Comparison of ENCODE assay signal across 8 cellular contexts in the genomic region with DNA sequence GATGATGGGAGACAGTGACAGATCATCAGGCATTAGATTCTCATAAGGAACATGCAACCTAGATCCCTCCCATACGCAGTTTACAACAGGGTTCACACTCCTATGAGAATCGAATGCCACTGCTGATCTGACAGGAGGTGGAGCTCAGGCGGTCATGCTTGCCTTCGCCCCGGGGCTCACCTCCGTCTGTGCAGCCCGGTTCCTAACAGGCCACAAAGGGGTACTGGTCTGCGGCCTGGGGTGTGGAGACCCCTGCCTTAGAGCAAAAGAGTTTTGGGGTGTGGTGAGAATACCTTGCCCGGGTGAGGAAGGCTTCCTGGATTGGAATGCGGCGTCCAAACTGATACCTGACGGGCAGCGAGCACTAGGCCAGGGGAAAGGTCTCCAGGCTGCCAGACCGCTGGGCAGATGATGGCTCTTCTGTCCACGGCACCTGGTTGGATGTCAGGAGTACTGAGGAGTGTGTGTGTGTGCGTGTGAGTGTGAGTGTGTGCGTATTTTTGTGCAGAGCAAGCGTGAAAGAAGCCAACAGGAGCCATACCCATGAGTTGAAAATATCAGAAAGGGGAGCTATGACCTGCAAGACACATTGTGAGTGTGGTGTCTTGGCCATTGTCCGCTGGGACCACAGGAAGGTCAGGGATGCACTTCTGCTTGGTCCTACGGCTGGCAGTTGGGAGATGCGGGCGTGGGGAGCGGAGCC. TPM values are rescaled to one million over a fixed set of nuclear protein-coding genes. Genes with fewer than 3 reads are reported as not detected.
DNase-seq lines count a peak whose midpoint lies in the region; ATAC-seq, FAIRE-seq and TF ChIP-seq lines count a peak whose summit lies in the region.

No MANE protein-coding gene starts in this region.

- CTCF ChIA-PET in CD4-positive, alpha-beta T cell (lab: Charles Lee) = interaction anchor here (0.5 to 2.4 kb wide), 38 partner anchors 10 to 1865 kb away, joined by 3 to 33 read pairs (median 4); a partner anchor contains a TSS
- CTCF ChIA-PET in GM12878 (lab: Yijun Ruan, JAX) = interaction anchor here (0.6 to 7.2 kb wide), 57 partner anchors 10 to 1724 kb away, joined by 3 to 102 read pairs (median 4); a partner anchor contains a TSS
- CTCF ChIA-PET in naive thymus-derived CD4-positive, alpha-beta T cell (lab: Charles Lee) = interaction anchor here (0.6 to 3.4 kb wide), 16 partner anchors 9 to 1477 kb away, joined by 3 to 30 read pairs (median 4); no protein-coding TSS in a partner anchor

- no peak for TF ChIP-seq RAD21 in GM12878 (IDR thresholded peaks at IDR 0.05; ENCODE audit: insufficient read depth, low read depth, low read length)

- no peaks in the 10 kb centered on the region for H4K20me1 ChIP-seq in GM12878 (ENCODE audit: control insufficient read depth, insufficient read depth)

- H3K9me3 ChIP-seq in CD4-positive, alpha-beta T cell (ENCODE audit: control insufficient read depth, low read length) = no peaks in the 10 kb centered on the region
- H3K9me3 ChIP-seq in GM12878 (replicated peaks; ENCODE audit: control insufficient read depth, insufficient read depth, low read length) = no peaks in the 10 kb centered on the region
- no peaks in the 10 kb centered on the region for H3K9me3 ChIP-seq in naive thymus-derived CD4-positive, alpha-beta T cell (ENCODE audit: control insufficient read depth in 2 of 3, low read length in 3 of 3)

- no peak for TF ChIP-seq POLR2A in GM12878 (IDR thresholded peaks at IDR 0.05; ENCODE audit: low read depth, low read length)

- peak overlapping the region; percentile 89 for H2AFZ ChIP-seq in GM12878 (ENCODE audit: control insufficient read depth, low read depth, low read length)

- no peak overlapping the region for H3K9ac ChIP-seq in GM12878 (ENCODE audit: control insufficient read depth, insufficient read depth, low read length)

- FAIRE-seq in GM12878 (lab: Jason Lieb, UNC) = no peak

- no peaks in the 10 kb centered on the region for H3K27me3 ChIP-seq in CD4-positive, alpha-beta T cell (ENCODE audit: control insufficient read depth, insufficient read depth, low read length)
- no peaks in the 10 kb centered on the region for H3K27me3 ChIP-seq in GM12878 (replicated peaks in 1 of 2; ENCODE audit: control insufficient read depth in 2 of 2, insufficient read depth in 2 of 2, low read length in 1 of 2)
- no peaks in the 10 kb centered on the region for H3K27me3 ChIP-seq in naive thymus-derived CD4-positive, alpha-beta T cell (ENCODE audit: control insufficient read depth in 2 of 2, insufficient read depth in 2 of 2, low read length in 2 of 2)

- no peaks in the 10 kb centered on the region for H3K27me3 Mint-ChIP-seq in CD4-positive, alpha-beta T cell
- H3K27me3 Mint-ChIP-seq in naive thymus-derived CD4-positive, alpha-beta T cell = peaks cover 0 to 4% (median 0%) of the 10 kb centered on the region in 5 donors

- H3K36me3 Mint-ChIP-seq in CD4-positive, alpha-beta T cell (ENCODE audit: low read depth) = no peaks in the 10 kb centered on the region
- H3K36me3 Mint-ChIP-seq in naive thymus-derived CD4-positive, alpha-beta T cell = no peaks in the 10 kb centered on the region

- H3K4me1 ChIP-seq in GM12878 (ENCODE audit: control insufficient read depth, insufficient read depth, low read length) = 0 out of 2 replicates have a peak, but pooled peaks cover 3% of the 10 kb centered on the region
- H3K4me1 ChIP-seq in naive thymus-derived CD4-positive, alpha-beta T cell (ENCODE audit: control insufficient read depth in 2 of 2, insufficient read depth in 2 of 2, low read length in 2 of 2) = peaks cover 0 to 3% of the 10 kb centered on the region in 2 donors

- H3K4me1 Mint-ChIP-seq in CD4-positive, alpha-beta T cell (ENCODE audit: low read depth) = no peaks in the 10 kb centered on the region
- peaks cover 4 to 15% (median 8%) of the 10 kb centered on the region in 7 donors for H3K4me1 Mint-ChIP-seq in naive thymus-derived CD4-positive, alpha-beta T cell

- intact Hi-C loops in CD4-positive, alpha-beta T cell (cut with DNase I, micrococcal nuclease) = loop anchor here in 1 of 2 experiments (10.0 kb wide), 1 partner anchor 1651 kb away; no protein-coding TSS in a partner anchor
- intact Hi-C loops in GM12878 (cut with micrococcal nuclease; ENCODE audit: unreplicated experiment) = no loop called here
- intact Hi-C loops in naive thymus-derived CD4-positive, alpha-beta T cell (cut with micrococcal nuclease) = loop anchor here (2.0 kb wide), 5 partner anchors 55 to 1647 kb away; a partner anchor contains a TSS
- intact Hi-C loops in posterior cingulate gyrus (cut with DNase I) = no loop called here

- H3K27ac Mint-ChIP-seq in CD4-positive, alpha-beta T cell = no peak overlapping the region
- H3K27ac Mint-ChIP-seq in naive thymus-derived CD4-positive, alpha-beta T cell = peak overlapping the region in 6 of 9 donors; percentile 28 to 87 (median 70)

- POLR2A ChIA-PET in CD4-positive, alpha-beta T cell (lab: Charles Lee) = interaction anchor here (0.6 to 1.6 kb wide), 6 partner anchors 11 to 415 kb away, joined by 3 to 10 read pairs (median 3); a partner anchor contains a TSS
- POLR2A ChIA-PET in GM12878 (lab: Charles Lee) = interaction anchor here (0.6 to 1.0 kb wide), 2 partner anchors 9 to 379 kb away, joined by 3 to 5 read pairs; no protein-coding TSS in a partner anchor
- POLR2A ChIA-PET in naive thymus-derived CD4-positive, alpha-beta T cell (lab: Charles Lee) = interaction anchor here (0.6 to 1.5 kb wide), 4 partner anchors 8 to 415 kb away, joined by 3 to 5 read pairs (median 4); a partner anchor contains a TSS

- in situ Hi-C loops in GM12878 (cut with MboI) = loop anchor here (25.0 kb wide), 1 partner anchor 1202 kb away; no protein-coding TSS in a partner anchor

- BruUV-seq in GM12878 (replicated peaks; lab: Mats Ljungman, UMichigan) = no TSS peak

- no peak overlapping the region for H3K27ac ChIP-seq in CD4-positive, alpha-beta T cell (ENCODE audit: low read depth, low read length)
- H3K27ac ChIP-seq in GM12878 (ENCODE audit: control insufficient read depth, insufficient read depth) = no peak overlapping the region
- no peak overlapping the region for H3K27ac ChIP-seq in naive thymus-derived CD4-positive, alpha-beta T cell (ENCODE audit: low read depth, low read length)

- peak overlapping the region; percentile 95 for H3K4me3 Mint-ChIP-seq in CD4-positive, alpha-beta T cell
- peak overlapping the region; percentile 71 to 97 (median 91) for H3K4me3 Mint-ChIP-seq in naive thymus-derived CD4-positive, alpha-beta T cell

- H3K79me2 ChIP-seq in GM12878 (ENCODE audit: control insufficient read depth, insufficient read depth, low read length) = no peaks in the 10 kb centered on the region

- H3K36me3 ChIP-seq in GM12878 (ENCODE audit: control insufficient read depth in 2 of 2, insufficient read depth in 2 of 2, low read length in 1 of 2) = no peaks in the 10 kb centered on the region
- no peaks in the 10 kb centered on the region for H3K36me3 ChIP-seq in naive thymus-derived CD4-positive, alpha-beta T cell (ENCODE audit: control insufficient read depth in 2 of 3, insufficient read depth in 3 of 3, low read length in 3 of 3)

- SMC1A ChIA-PET in GM12878 (lab: Charles Lee; ENCODE audit: uncharacterized antibody, unreplicated experiment) = interaction anchor here (0.9 to 1.7 kb wide), 3 partner anchors 10 to 263 kb away, joined by 3 to 4 read pairs (median 4); no protein-coding TSS in a partner anchor

- H3K9me3 Mint-ChIP-seq in CD4-positive, alpha-beta T cell = no peaks in the 10 kb centered on the region
- H3K9me3 Mint-ChIP-seq in naive thymus-derived CD4-positive, alpha-beta T cell = peaks cover 0 to 2% (median 0%) of the 10 kb centered on the region in 11 donors

- 62% methylated on average over 23 of the region's 23 CpGs for WGBS in GM12878 (ENCODE audit: insufficient coverage, insufficient replicate concordance, low lambda C conversion rate, missing lambda C conversion rate)

- TF ChIP-seq EP300 in GM12878 (IDR thresholded peaks at IDR 0.05; ENCODE audit: borderline replicate concordance in 1 of 2, control insufficient read depth in 1 of 2, low read depth in 2 of 2, low read length in 2 of 2) = no peak

- H3K4me2 ChIP-seq in GM12878 (ENCODE audit: control insufficient read depth, insufficient read depth) = peak overlapping the region; percentile 96

- no peak for DNase-seq in CD4-positive, alpha-beta T cell
- no peak for DNase-seq in GM12878 (ENCODE audit: low read depth, low spot score)
- DNase-seq in naive thymus-derived CD4-positive, alpha-beta T cell = peak in 1 of 9 donors; percentile 11
- DNase-seq in GM19240 (ENCODE audit: insufficient read length, low spot score) = no peak
- no peak for DNase-seq in NCI-H446 (lab: John Stamatoyannopoulos, UW)
- no peak for DNase-seq in stimulated activated CD4-positive, alpha-beta T cell treated with anti-CD3 and anti-CD28 coated beads, Interleukin-4, amount 100 ng/mL, for 4 hours
- no peak for DNase-seq in posterior cingulate gyrus

- RAD21 ChIA-PET in GM12878 (lab: Charles Lee; ENCODE audit: unreplicated experiment) = interaction anchor here (0.6 to 2.2 kb wide), 4 partner anchors 8 to 368 kb away, joined by 4 to 14 read pairs (median 6); no protein-coding TSS in a partner anchor

- TF ChIP-seq CTCF in CD4-positive, alpha-beta T cell (IDR thresholded peaks at IDR 0.05) = no peak
- no peak for TF ChIP-seq CTCF in GM12878 (IDR thresholded peaks at IDR 0.05 in 2 of 3, conservative IDR thresholded peaks at IDR 0.05 in 1 of 3; ENCODE audit: control insufficient read depth in 2 of 3, extremely low read depth in 1 of 3, insufficient read depth in 1 of 3, low read depth in 3 of 3, low read length in 3 of 3)

- peak overlapping the region; percentile 69; the same call in 1 of the 2 replicates for H3K4me3 ChIP-seq in GM12878
- peak overlapping the region; percentile 24 for H3K4me3 ChIP-seq in naive thymus-derived CD4-positive, alpha-beta T cell (ENCODE audit: low read length)

- ATAC-seq in CD4-positive, alpha-beta T cell (ENCODE audit: poor library complexity) = no peak
- peak; percentile 5 for ATAC-seq in HG02623 (IDR thresholded peaks at IDR 0.05; ENCODE audit: unreplicated experiment)
- peak; percentile 11; the same call in 2 of the 3 replicates for ATAC-seq in GM12878
- no peak for ATAC-seq in naive thymus-derived CD4-positive, alpha-beta T cell

RNA-seq across cellular contexts. Expression of a gene that starts 55.4 kb away (rescaled TPM):
- total RNA-seq in CD4-positive, alpha-beta T cell = 1 to 10 TPM; 1.2 to 1.4 TPM
- total RNA-seq in GM12878 (2013; cell fraction: nucleolus; rRNA removed) = 8.0 and 10.1 TPM in 2 replicates
- total RNA-seq in GM12878 (2014; rRNA removed) (2.7 and 3.4 TPM in 2 replicates), GM12878 (2014; rRNA removed; fragmentation: Illumina TruSeq; extraction: Trizol) (2.4 and 2.9 TPM in 2 replicates), GM12878 (2021) (2.3 and 3.1 TPM in 2 replicates)
- 1.1 TPM for polyA plus RNA-seq in GM12878 (2011; ENCODE audit: low read depth)
- polyA plus RNA-seq in GM12878 (2011; rRNA removed) (3.1 and 3.3 TPM in 2 replicates), GM12878 (2014; fragmentation: Illumina TruSeq; extraction: Trizol) (2.5 and 3.8 TPM in 2 replicates), GM12878 (2014; fragmentation: Nextera tagmentation; extraction: Ambion mirVana) (under 1 TPM; 0.07 to 0.08 TPM), GM12878 (2014; rRNA removed) (1.3 and 2.0 TPM in 2 replicates), GM12878 (2016; fragmentation: Nextera tagmentation; extraction: Ambion mirVana) (1 to 10 TPM; 1.3 to 1.6 TPM)
- polyA plus RNA-seq in GM12878 (2011; cell fraction: cytosol; rRNA removed) = 2.9 and 3.0 TPM in 2 replicates
- polyA plus RNA-seq in GM12878 (2011; cell fraction: nucleus; rRNA removed) = 2.1 and 2.4 TPM in 2 replicates
- polyA plus RNA-seq in GM12878 (2012) = 1.1 and 1.5 TPM in 2 replicates
- polyA minus RNA-seq in GM12878 (2011; rRNA and poly(A)+ RNA removed) = 11.0 and 11.5 TPM in 2 replicates
- polyA minus RNA-seq in GM12878 (2011; cell fraction: cytosol; rRNA and poly(A)+ RNA removed) = 2.9 and 3.6 TPM in 2 replicates
- polyA minus RNA-seq in GM12878 (2011; cell fraction: nucleus; rRNA and poly(A)+ RNA removed) = 1.8 and 2.4 TPM in 2 replicates
- 1 to 10 TPM; 2.0 to 5.7 (median 2.8) TPM for total RNA-seq in naive thymus-derived CD4-positive, alpha-beta T cell
- 1 to 10 TPM in 1 of 2 donors, under 1 TPM in 1; 0.31 to 1.2 TPM for polyA plus RNA-seq in naive thymus-derived CD4-positive, alpha-beta T cell

Comparison
In these comparisons a context has a peak if more than half of its experiments do, and no peak if none do; other contexts are left out.
1. ATAC-seq: peak in HG02623 (single experiment) and GM12878 (single experiment); none in CD4-positive, alpha-beta T cell (single experiment) and naive thymus-derived CD4-positive, alpha-beta T cell (single experiment).
2. intact Hi-C loops: an anchor here in naive thymus-derived CD4-positive, alpha-beta T cell (2.0 kb wide); none called in GM12878 and posterior cingulate gyrus.